Comparison of ENCODE assay signal across 1 cellular context in the genomic region with DNA sequence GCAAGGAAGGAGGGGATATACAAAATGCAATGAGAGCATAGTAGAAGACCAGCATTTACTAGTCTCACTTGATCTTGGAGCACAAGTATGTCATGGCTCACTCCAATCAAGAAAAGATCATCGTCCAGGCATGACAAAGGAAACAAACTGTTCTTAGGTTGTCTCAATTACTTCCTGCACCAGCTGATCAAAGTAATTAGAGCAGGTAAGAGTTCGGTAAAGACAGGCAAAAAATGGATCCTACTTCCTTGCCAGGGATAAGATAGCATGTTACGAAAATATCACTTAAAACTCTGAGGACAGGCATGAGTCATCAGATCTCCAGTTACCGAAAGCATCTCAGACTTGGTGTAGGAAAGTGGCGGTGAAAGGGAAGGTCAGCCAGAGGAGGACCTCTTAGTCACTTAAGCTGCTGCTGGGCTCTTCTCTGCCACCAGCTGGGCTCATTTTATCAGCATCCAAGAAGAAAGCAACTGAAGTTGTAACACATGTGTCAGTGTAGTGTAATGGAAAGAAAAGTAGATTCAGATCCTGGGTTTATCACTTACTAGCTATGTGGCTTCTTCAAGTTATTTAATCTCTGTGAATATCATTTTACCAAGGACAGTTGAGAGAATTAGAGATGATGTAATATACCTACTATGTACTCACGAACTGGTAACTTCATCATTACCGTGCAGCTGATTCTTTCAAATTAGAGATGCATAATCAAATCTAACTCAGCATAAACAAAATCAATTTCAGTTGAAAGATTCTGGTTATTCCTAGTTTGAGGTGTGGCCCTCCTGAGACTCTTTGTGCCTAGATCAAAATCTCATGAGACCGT.
A peak's percentile ranks its signal among the peaks of the same experiment; 100 is the strongest.
TF ChIP-seq lines count a peak whose summit lies in the region.

No MANE protein-coding gene starts in this region.

TF ChIP-seq in HEK293, 187 proteins besides CTCF, POLR2A, EP300 and RAD21 (continued from another document and continues in another):
- TF ChIP-seq BCL6B (tag by site-specific recombination; IDR thresholded peaks at IDR 0.05) = no peak
- TF ChIP-seq ZNF169 (tag by site-specific recombination; IDR thresholded peaks at IDR 0.05) = no peak
- TF ChIP-seq ZNF692 (tag by site-specific recombination; IDR thresholded peaks at IDR 0.05) = peak; percentile 21; the same call in 1 of the 2 replicates
- TF ChIP-seq BCL11B (tag by site-specific recombination; IDR thresholded peaks at IDR 0.05; ENCODE audit: low read depth) = no peak
- no peak for TF ChIP-seq ZNF514 (tag by site-specific recombination; IDR thresholded peaks at IDR 0.05)
- TF ChIP-seq ZNF175 (tag by site-specific recombination; IDR thresholded peaks at IDR 0.05) = no peak
- no peak for TF ChIP-seq ZSCAN18 (tag by site-specific recombination; IDR thresholded peaks at IDR 0.05)
- peak; percentile 86 for TF ChIP-seq FEZF1 (tag by site-specific recombination; IDR thresholded peaks at IDR 0.05)
- TF ChIP-seq ZNF416 (tag by site-specific recombination; IDR thresholded peaks at IDR 0.05) = no peak
- no peak for TF ChIP-seq ZNF585B (tag by site-specific recombination; IDR thresholded peaks at IDR 0.05)
- no peak for TF ChIP-seq PBX3 (CRISPR knock-in tag; IDR thresholded peaks at IDR 0.05)
- TF ChIP-seq ZNF350 (tag by site-specific recombination; IDR thresholded peaks at IDR 0.05) = no peak
- TF ChIP-seq ZNF670 (tag by site-specific recombination; IDR thresholded peaks at IDR 0.05; ENCODE audit: low read depth) = no peak
- TF ChIP-seq ZNF398 (tag by site-specific recombination; IDR thresholded peaks at IDR 0.05) = peak; percentile 36
- TF ChIP-seq ZNF501 (tag by site-specific recombination; IDR thresholded peaks at IDR 0.05) = peak; percentile 39; the same call in 1 of the 2 replicates
- TF ChIP-seq MYNN (tag by site-specific recombination; IDR thresholded peaks at IDR 0.05; ENCODE audit: borderline replicate concordance) = no peak
- no peak for TF ChIP-seq ZNF266 (tag by site-specific recombination; IDR thresholded peaks at IDR 0.05; ENCODE audit: low read depth)
- no peak for TF ChIP-seq ZSCAN23 (tag by site-specific recombination; IDR thresholded peaks at IDR 0.05)
- peak; percentile 89 for TF ChIP-seq PRDM1 (tag by site-specific recombination; IDR thresholded peaks at IDR 0.05)
- no peak for TF ChIP-seq GLI4 (tag by site-specific recombination; IDR thresholded peaks at IDR 0.05)
- TF ChIP-seq ZSCAN30 (tag by site-specific recombination; IDR thresholded peaks at IDR 0.05) = no peak
- no peak for TF ChIP-seq ZNF133 (tag by site-specific recombination; IDR thresholded peaks at IDR 0.05)
- peak; percentile 88 for TF ChIP-seq ZNF335 (tag by site-specific recombination; conservative IDR thresholded peaks at IDR 0.05)
- no peak for TF ChIP-seq ZNF274 (IDR thresholded peaks at IDR 0.05; ENCODE audit: low read length)
- TF ChIP-seq ZNF274 (tag by site-specific recombination; IDR thresholded peaks at IDR 0.05; ENCODE audit: borderline replicate concordance) = no peak
- TF ChIP-seq ZNF48 (tag by site-specific recombination; IDR thresholded peaks at IDR 0.05) = no peak
- TF ChIP-seq, protein P1, sequence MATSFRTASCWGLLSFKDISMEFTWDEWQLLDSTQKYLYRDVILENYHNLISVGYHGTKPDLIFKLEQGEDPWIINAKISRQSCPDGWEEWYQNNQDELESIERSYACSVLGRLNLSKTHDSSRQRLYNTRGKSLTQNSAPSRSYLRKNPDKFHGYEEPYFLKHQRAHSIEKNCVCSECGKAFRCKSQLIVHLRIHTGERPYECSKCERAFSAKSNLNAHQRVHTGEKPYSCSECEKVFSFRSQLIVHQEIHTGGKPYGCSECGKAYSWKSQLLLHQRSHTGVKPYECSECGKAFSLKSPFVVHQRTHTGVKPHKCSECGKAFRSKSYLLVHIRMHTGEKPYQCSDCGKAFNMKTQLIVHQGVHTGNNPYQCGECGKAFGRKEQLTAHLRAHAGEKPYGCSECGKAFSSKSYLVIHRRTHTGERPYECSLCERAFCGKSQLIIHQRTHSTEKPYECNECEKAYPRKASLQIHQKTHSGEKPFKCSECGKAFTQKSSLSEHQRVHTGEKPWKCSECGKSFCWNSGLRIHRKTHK (tag by site-specific recombination; IDR thresholded peaks at IDR 0.05) = peak; percentile 30; the same call in 1 of the 2 replicates
- 0 out of 2 replicates have a peak, but pooled peaks have one; percentile 28 for TF ChIP-seq BCL11A (tag by site-specific recombination; IDR thresholded peaks at IDR 0.05; ENCODE audit: low read depth)
- no peak for TF ChIP-seq ZNF658 (tag by site-specific recombination; IDR thresholded peaks at IDR 0.05)
- TF ChIP-seq ZNF302 (tag by site-specific recombination; IDR thresholded peaks at IDR 0.05; ENCODE audit: low read depth) = no peak
- no peak for TF ChIP-seq ZSCAN4 (tag by site-specific recombination; IDR thresholded peaks at IDR 0.05)
- TF ChIP-seq ZNF211 (tag by site-specific recombination; IDR thresholded peaks at IDR 0.05; ENCODE audit: low read depth) = no peak
- TF ChIP-seq ZNF239 (tag by site-specific recombination; IDR thresholded peaks at IDR 0.05) = 0 out of 2 replicates have a peak, but pooled peaks have one; percentile 16
- no peak for TF ChIP-seq ZNF248 (tag by site-specific recombination; IDR thresholded peaks at IDR 0.05)
- TF ChIP-seq ZNF707 (tag by site-specific recombination; IDR thresholded peaks at IDR 0.05) = no peak
- TF ChIP-seq, protein P2, sequence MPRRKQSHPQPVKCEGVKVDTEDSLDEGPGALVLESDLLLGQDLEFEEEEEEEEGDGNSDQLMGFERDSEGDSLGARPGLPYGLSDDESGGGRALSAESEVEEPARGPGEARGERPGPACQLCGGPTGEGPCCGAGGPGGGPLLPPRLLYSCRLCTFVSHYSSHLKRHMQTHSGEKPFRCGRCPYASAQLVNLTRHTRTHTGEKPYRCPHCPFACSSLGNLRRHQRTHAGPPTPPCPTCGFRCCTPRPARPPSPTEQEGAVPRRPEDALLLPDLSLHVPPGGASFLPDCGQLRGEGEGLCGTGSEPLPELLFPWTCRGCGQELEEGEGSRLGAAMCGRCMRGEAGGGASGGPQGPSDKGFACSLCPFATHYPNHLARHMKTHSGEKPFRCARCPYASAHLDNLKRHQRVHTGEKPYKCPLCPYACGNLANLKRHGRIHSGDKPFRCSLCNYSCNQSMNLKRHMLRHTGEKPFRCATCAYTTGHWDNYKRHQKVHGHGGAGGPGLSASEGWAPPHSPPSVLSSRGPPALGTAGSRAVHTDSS (tag by site-specific recombination; IDR thresholded peaks at IDR 0.05) = no peak
- TF ChIP-seq ZNF2 (tag by site-specific recombination; IDR thresholded peaks at IDR 0.05) = no peak; the same call in 1 of the 2 replicates
- TF ChIP-seq KLF9 (tag by site-specific recombination; IDR thresholded peaks at IDR 0.05; ENCODE audit: low read depth) = no peak
- TF ChIP-seq ZBTB8A (tag by site-specific recombination; IDR thresholded peaks at IDR 0.05) = no peak
- TF ChIP-seq ZBTB17 (tag by site-specific recombination; IDR thresholded peaks at IDR 0.05) = peak; percentile 65
- peak; percentile 82; the same call in 1 of the 2 replicates for TF ChIP-seq INSM2 (tag by site-specific recombination; IDR thresholded peaks at IDR 0.05)
- no peak for TF ChIP-seq SCRT2 (tag by site-specific recombination; IDR thresholded peaks at IDR 0.05)
- TF ChIP-seq ZBTB7A (tag by site-specific recombination; IDR thresholded peaks at IDR 0.05; ENCODE audit: low read depth) = no peak
- no peak for TF ChIP-seq ZNF548 (tag by site-specific recombination; IDR thresholded peaks at IDR 0.05)
- TF ChIP-seq KLF8 (tag by site-specific recombination; IDR thresholded peaks at IDR 0.05) = peak; percentile 76; the same call in 1 of the 2 replicates
